19 cellular contexts compared by ENCODE assay signal in genomic region chr1:225757927-225758460, GRCh38.
"Had no signal": no experiment of that assay in that cellular context is flagged by ENCODE, and none has a peak within 500 bp of the region (broad histone marks: within the 10 kb centered on the region; RNA-seq: fewer than 3 reads in every experiment).

No MANE protein-coding gene starts in this region.

- H3K27ac Mint-ChIP-seq: activated T-cell treated with anti-CD3 and anti-CD28 coated beads, Interleukin-2, amount 50 U/mL, for 24 hours; activated T-helper 17 cell treated with anti-CD3 and anti-CD28 coated beads, Interleukin-2, amount 50 U/mL, for 72 hours; stimulated activated naive CD8-positive, alpha-beta T cell treated with anti-CD3 and anti-CD28 coated beads, Interleukin-15, Interleukin-2, amounts not matched to agents 100 ng/mL and 50 ng/mL, for 24 hours; T-helper 1 cell treated with Interleukin-12 subunit alpha and Interleukin-12 subunit beta and Interleukin-4 antibody, amounts not matched to agents 30 μg/mL and 1 μg/mL, for 36 hours; WTC11 had no signal

- ATAC-seq: activated naive CD4-positive, alpha-beta T cell treated with anti-CD3 and anti-CD28 coated beads, Interleukin-2, amount 50 U/mL, for 72 hours; activated T-helper 17 cell treated with anti-CD3 and anti-CD28 coated beads, Interleukin-2, amount 50 U/mL, for 72 hours; left lung; WTC11 had no signal

- H3K36me3 ChIP-seq: brain microvascular endothelial cell, left lung, upper lobe of left lung had no signal

- H3K4me3 ChIP-seq: left lung, upper lobe of left lung had no signal

- H3K36me3 Mint-ChIP-seq: activated naive CD4-positive, alpha-beta T cell treated with anti-CD3 and anti-CD28 coated beads, Interleukin-2, amount 50 U/mL, for 72 hours; WTC11 had no signal

- H3K4me1 Mint-ChIP-seq: activated T-helper 17 cell treated with anti-CD3 and anti-CD28 coated beads, Interleukin-2, amount 50 U/mL, for 72 hours had no signal

- H3K9me3 ChIP-seq: left lung, upper lobe of left lung had no signal

- H3K4me3 Mint-ChIP-seq: activated T-cell treated with anti-CD3 and anti-CD28 coated beads, Interleukin-2, amount 50 U/mL, for 24 hours; activated T-helper 17 cell treated with anti-CD3 and anti-CD28 coated beads, Interleukin-2, amount 50 U/mL, for 72 hours; stimulated activated naive CD8-positive, alpha-beta T cell treated with anti-CD3 and anti-CD28 coated beads, Interleukin-15, Interleukin-2, amounts not matched to agents 100 ng/mL and 50 ng/mL, for 24 hours; T-helper 1 cell treated with Interleukin-12 subunit alpha and Interleukin-12 subunit beta and Interleukin-4 antibody, amounts not matched to agents 30 μg/mL and 1 μg/mL, for 36 hours; WTC11 had no signal

- H3K9me3 Mint-ChIP-seq: activated naive CD4-positive, alpha-beta T cell treated with anti-CD3 and anti-CD28 coated beads, Interleukin-2, amount 50 U/mL, for 72 hours; activated T-cell treated with anti-CD3 and anti-CD28 coated beads, Interleukin-2, amount 50 U/mL, for 24 hours; activated T-helper 17 cell treated with anti-CD3 and anti-CD28 coated beads, Interleukin-2, amount 50 U/mL, for 72 hours; stimulated activated naive CD8-positive, alpha-beta T cell treated with anti-CD3 and anti-CD28 coated beads, Interleukin-15, Interleukin-2, amounts not matched to agents 100 ng/mL and 50 ng/mL, for 24 hours; T-helper 1 cell treated with Interleukin-12 subunit alpha and Interleukin-12 subunit beta and Interleukin-4 antibody, amounts not matched to agents 30 μg/mL and 1 μg/mL, for 36 hours; WTC11 had no signal

- H3K27me3 ChIP-seq: brain microvascular endothelial cell, left lung, upper lobe of left lung had no signal

- H3K27me3 Mint-ChIP-seq: activated T-cell treated with anti-CD3 and anti-CD28 coated beads, Interleukin-2, amount 50 U/mL, for 24 hours; stimulated activated naive CD8-positive, alpha-beta T cell treated with anti-CD3 and anti-CD28 coated beads, Interleukin-15, Interleukin-2, amounts not matched to agents 100 ng/mL and 50 ng/mL, for 24 hours had no signal

- H3K27ac ChIP-seq: brain microvascular endothelial cell, left lung, upper lobe of left lung had no signal

- DNase-seq: activated T-cell treated with anti-CD3 and anti-CD28 coated beads, Interleukin-2, amount 50 U/mL, for 24 hours; aorta; brain microvascular endothelial cell; cortex of kidney; effector CD4-positive, alpha-beta T cell; erythroblast; foreskin fibroblast; kidney; left lung; occipital lobe; posterior cingulate gyrus; stimulated activated CD4-positive, alpha-beta T cell treated with anti-CD3 and anti-CD28 coated beads, Interleukin-4, amount 100 ng/mL, for 24 hours; T1000 had no signal
